ENCODE assay signal across 1 cellular context in the genomic region with DNA sequence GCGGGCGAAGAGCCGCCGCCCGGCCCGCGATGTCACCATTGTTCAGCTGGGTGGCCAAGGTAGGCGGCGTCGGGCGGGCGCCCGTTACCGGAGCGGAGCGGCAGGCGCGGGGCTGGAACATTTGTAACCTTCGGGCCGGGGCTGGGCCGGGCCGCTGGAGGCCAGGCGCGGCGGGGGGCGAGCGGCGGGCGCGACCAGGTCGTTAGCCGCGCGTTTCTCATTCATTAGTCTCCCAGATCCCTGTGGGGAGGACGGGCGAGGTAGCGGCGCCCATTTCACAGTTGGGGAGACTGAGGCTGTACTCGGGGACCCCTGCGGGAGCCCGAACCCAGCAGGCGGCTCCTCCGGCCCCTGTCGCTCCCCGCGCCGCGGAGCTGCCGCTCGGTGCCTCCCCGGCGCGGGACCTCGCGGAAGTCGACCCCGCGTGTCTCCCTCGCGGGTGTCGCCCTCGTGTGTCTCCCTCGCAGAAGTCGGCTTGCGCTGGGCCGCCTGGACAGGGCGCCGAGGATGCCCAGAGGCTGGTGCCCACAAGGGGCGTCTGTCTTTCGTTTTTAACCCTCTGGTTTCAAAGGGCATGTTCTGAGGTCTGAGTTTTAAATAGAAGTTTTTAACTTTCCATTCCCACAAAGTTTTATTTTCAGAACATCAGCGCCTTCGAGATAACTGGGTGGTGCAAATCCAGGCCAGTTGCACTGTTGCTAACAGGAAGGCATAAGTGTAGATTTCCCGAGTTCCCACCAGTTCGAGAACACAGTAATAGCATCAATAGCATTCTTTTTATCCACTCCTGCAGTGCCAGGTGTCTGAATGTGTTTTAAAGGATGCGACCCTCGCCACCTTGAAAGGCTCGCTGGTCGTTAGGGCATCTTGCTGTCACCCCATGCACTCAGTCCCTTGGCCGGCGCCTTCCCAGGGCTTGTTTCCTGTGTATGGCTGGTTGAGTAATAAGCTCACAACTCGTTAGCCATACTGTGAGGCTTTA.
TF ChIP-seq lines count a peak whose summit lies in the region.

No MANE protein-coding gene starts in this region.

TF ChIP-seq in HepG2, 621 proteins besides CTCF, POLR2A, EP300 and RAD21 (continued from another document and continues in another):
- TF ChIP-seq PRDM10 (CRISPR knock-in tag; IDR thresholded peaks at IDR 0.05; ENCODE audit: low read depth) = no peak
- TF ChIP-seq, protein P1, sequence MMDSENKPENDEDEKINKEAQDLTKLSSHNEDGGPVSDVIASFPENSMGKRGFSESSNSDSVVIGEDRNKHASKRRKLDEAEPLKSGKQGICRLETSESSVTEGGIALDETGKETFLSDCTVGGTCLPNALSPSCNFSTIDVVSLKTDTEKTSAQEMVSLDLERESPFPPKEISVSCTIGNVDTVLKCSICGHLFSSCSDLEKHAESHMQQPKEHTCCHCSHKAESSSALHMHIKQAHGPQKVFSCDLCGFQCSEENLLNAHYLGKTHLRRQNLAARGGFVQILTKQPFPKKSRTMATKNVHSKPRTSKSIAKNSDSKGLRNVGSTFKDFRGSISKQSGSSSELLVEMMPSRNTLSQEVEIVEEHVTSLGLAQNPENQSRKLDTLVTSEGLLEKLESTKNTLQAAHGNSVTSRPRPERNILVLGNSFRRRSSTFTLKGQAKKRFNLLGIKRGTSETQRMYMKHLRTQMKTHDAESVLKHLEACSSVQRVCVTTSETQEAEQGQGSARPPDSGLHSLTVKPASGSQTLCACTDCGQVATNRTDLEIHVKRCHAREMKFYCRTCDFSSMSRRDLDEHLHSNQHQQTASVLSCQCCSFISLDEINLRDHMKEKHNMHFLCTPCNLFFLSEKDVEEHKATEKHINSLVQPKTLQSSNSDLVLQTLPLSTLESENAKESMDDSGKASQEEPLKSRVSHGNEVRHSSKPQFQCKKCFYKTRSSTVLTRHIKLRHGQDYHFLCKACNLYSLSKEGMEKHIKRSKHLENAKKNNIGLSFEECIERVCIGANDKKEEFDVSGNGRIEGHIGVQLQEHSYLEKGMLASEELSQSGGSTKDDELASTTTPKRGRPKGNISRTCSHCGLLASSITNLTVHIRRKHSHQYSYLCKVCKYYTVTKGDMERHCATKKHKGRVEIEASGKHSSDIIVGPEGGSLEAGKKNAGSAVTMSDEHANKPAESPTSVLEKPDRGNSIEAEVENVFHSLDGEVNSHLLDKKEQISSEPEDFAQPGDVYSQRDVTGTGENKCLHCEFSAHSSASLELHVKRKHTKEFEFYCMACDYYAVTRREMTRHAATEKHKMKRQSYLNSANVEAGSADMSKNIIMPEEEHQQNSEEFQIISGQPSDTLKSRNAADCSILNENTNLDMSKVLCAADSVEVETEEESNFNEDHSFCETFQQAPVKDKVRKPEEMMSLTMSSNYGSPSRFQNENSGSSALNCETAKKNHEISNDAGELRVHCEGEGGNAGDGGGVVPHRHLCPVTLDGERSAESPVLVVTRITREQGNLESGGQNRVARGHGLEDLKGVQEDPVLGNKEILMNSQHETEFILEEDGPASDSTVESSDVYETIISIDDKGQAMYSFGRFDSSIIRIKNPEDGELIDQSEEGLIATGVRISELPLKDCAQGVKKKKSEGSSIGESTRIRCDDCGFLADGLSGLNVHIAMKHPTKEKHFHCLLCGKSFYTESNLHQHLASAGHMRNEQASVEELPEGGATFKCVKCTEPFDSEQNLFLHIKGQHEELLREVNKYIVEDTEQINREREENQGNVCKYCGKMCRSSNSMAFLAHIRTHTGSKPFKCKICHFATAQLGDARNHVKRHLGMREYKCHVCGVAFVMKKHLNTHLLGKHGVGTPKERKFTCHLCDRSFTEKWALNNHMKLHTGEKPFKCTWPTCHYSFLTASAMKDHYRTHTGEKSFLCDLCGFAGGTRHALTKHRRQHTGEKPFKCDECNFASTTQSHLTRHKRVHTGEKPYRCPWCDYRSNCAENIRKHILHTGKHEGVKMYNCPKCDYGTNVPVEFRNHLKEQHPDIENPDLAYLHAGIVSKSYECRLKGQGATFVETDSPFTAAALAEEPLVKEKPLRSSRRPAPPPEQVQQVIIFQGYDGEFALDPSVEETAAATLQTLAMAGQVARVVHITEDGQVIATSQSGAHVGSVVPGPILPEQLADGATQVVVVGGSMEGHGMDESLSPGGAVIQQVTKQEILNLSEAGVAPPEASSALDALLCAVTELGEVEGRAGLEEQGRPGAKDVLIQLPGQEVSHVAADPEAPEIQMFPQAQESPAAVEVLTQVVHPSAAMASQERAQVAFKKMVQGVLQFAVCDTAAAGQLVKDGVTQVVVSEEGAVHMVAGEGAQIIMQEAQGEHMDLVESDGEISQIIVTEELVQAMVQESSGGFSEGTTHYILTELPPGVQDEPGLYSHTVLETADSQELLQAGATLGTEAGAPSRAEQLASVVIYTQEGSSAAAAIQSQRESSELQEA (CRISPR knock-in tag; IDR thresholded peaks at IDR 0.05; ENCODE audit: not compliant biosample characterization) = peak; percentile 83
- TF ChIP-seq WIZ (CRISPR knock-in tag; IDR thresholded peaks at IDR 0.05) = no peak
- 0 out of 2 replicates have a peak, but pooled peaks have one; percentile 42 for TF ChIP-seq ZFP82 (CRISPR knock-in tag; IDR thresholded peaks at IDR 0.05; ENCODE audit: borderline replicate concordance)
- TF ChIP-seq NFE2L2 (IDR thresholded peaks at IDR 0.05; ENCODE audit: low read length) = no peak
- 0 out of 2 replicates have a peak, but pooled peaks have one; percentile 82 for TF ChIP-seq ZNF274 (CRISPR knock-in tag; IDR thresholded peaks at IDR 0.05)
- peak; percentile 70 for TF ChIP-seq ZNF883 (CRISPR knock-in tag; IDR thresholded peaks at IDR 0.05; ENCODE audit: not compliant biosample characterization)
- TF ChIP-seq NR2C2 (CRISPR knock-in tag; IDR thresholded peaks at IDR 0.05; ENCODE audit: borderline replicate concordance) = no peak
- no peak for TF ChIP-seq TFAP4 (IDR thresholded peaks at IDR 0.05; ENCODE audit: borderline replicate concordance, low read depth)
- peak; percentile 26 for TF ChIP-seq UBTF (CRISPR knock-in tag; IDR thresholded peaks at IDR 0.05)
- TF ChIP-seq AHR (CRISPR knock-in tag; IDR thresholded peaks at IDR 0.05) = no peak
- TF ChIP-seq TAF1 (CRISPR knock-in tag; IDR thresholded peaks at IDR 0.05) = no peak
- TF ChIP-seq POLR2AphosphoS2 (IDR thresholded peaks at IDR 0.05; ENCODE audit: low read depth, low read length) = no peak
- TF ChIP-seq, protein P2, sequence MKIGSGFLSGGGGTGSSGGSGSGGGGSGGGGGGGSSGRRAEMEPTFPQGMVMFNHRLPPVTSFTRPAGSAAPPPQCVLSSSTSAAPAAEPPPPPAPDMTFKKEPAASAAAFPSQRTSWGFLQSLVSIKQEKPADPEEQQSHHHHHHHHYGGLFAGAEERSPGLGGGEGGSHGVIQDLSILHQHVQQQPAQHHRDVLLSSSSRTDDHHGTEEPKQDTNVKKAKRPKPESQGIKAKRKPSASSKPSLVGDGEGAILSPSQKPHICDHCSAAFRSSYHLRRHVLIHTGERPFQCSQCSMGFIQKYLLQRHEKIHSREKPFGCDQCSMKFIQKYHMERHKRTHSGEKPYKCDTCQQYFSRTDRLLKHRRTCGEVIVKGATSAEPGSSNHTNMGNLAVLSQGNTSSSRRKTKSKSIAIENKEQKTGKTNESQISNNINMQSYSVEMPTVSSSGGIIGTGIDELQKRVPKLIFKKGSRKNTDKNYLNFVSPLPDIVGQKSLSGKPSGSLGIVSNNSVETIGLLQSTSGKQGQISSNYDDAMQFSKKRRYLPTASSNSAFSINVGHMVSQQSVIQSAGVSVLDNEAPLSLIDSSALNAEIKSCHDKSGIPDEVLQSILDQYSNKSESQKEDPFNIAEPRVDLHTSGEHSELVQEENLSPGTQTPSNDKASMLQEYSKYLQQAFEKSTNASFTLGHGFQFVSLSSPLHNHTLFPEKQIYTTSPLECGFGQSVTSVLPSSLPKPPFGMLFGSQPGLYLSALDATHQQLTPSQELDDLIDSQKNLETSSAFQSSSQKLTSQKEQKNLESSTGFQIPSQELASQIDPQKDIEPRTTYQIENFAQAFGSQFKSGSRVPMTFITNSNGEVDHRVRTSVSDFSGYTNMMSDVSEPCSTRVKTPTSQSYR (CRISPR knock-in tag; IDR thresholded peaks at IDR 0.05; ENCODE audit: borderline replicate concordance) = no peak
- no peak for TF ChIP-seq SRSF9 (IDR thresholded peaks at IDR 0.05; ENCODE audit: borderline replicate concordance, insufficient read depth, low read depth, low read length, poor library complexity, severe bottlenecking)
- TF ChIP-seq CBX5 (CRISPR knock-in tag; IDR thresholded peaks at IDR 0.05; ENCODE audit: borderline replicate concordance) = no peak
- TF ChIP-seq FOXC1 (CRISPR knock-in tag; IDR thresholded peaks at IDR 0.05; ENCODE audit: borderline replicate concordance) = no peak
- TF ChIP-seq SP4 (CRISPR knock-in tag; IDR thresholded peaks at IDR 0.05) = 0 out of 2 replicates have a peak, but pooled peaks have one; percentile 61
- TF ChIP-seq ZBTB7A (CRISPR knock-in tag; IDR thresholded peaks at IDR 0.05) = no peak
- TF ChIP-seq DMAP1 (CRISPR knock-in tag; IDR thresholded peaks at IDR 0.05) = no peak
- peak; percentile 72; the same call in 1 of the 2 replicates for TF ChIP-seq KDM2A (CRISPR knock-in tag; IDR thresholded peaks at IDR 0.05; ENCODE audit: borderline replicate concordance, low read depth)
- no peak for TF ChIP-seq ZNF800 (CRISPR knock-in tag; IDR thresholded peaks at IDR 0.05)
- 0 out of 2 replicates have a peak, but pooled peaks have one; percentile 45 for TF ChIP-seq EED (CRISPR knock-in tag; IDR thresholded peaks at IDR 0.05)
- 0 out of 2 replicates have a peak, but pooled peaks have one; percentile 80 for TF ChIP-seq NFIB (CRISPR knock-in tag; IDR thresholded peaks at IDR 0.05; ENCODE audit: borderline replicate concordance)
- no peak for TF ChIP-seq ZNF775 (CRISPR knock-in tag; IDR thresholded peaks at IDR 0.05; ENCODE audit: borderline replicate concordance)
- TF ChIP-seq RARG (CRISPR knock-in tag; IDR thresholded peaks at IDR 0.05; ENCODE audit: low read depth) = no peak
- TF ChIP-seq NFYC (CRISPR knock-in tag; IDR thresholded peaks at IDR 0.05) = no peak
- TF ChIP-seq, protein P3, sequence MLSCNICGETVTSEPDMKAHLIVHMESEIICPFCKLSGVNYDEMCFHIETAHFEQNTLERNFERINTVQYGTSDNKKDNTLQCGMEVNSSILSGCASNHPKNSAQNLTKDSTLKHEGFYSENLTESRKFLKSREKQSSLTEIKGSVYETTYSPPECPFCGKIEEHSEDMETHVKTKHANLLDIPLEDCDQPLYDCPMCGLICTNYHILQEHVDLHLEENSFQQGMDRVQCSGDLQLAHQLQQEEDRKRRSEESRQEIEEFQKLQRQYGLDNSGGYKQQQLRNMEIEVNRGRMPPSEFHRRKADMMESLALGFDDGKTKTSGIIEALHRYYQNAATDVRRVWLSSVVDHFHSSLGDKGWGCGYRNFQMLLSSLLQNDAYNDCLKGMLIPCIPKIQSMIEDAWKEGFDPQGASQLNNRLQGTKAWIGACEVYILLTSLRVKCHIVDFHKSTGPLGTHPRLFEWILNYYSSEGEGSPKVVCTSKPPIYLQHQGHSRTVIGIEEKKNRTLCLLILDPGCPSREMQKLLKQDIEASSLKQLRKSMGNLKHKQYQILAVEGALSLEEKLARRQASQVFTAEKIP (CRISPR knock-in tag; IDR thresholded peaks at IDR 0.05; ENCODE audit: borderline replicate concordance) = no peak
